ENCODE assay signal across 15 cellular contexts in the genomic region with DNA sequence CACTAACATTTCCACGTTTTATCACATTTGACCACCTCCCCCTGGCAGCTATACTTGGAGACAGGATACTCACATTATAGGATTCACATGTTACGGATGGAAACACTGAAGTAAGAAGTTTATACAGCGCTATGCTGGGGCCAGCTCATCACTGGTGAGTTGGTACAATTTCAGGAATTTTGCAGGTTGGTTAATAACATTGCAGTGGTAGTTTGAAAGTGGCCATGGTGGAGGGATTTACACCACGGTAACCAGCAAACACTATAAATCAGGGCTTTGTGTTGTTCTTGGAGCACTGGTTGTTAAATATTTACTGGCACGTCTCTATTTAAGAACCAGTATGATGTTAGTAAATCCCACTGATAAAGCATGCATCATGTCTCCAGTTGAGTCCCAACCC.
DNase-seq lines count a peak whose midpoint lies in the region; TF ChIP-seq lines count a peak whose summit lies in the region.
"Had no signal": no experiment of that assay in that cellular context is flagged by ENCODE, and none has a peak within 500 bp of the region (broad histone marks: within the 10 kb centered on the region; RNA-seq: fewer than 3 reads in every experiment).

No MANE protein-coding gene starts in this region.

- H3K27me3 Mint-ChIP-seq in glutamatergic neuron (ENCODE audit: unreplicated experiment), result peaks cover 26% of the 10 kb centered on the region
- H3K27me3 Mint-ChIP-seq: CD4-positive, CD25-positive, alpha-beta regulatory T cell had no signal

- peak overlapping the region; percentile 70 for H3K4me3 Mint-ChIP-seq in glutamatergic neuron (ENCODE audit: unreplicated experiment)
- H3K4me3 Mint-ChIP-seq: CD4-positive, CD25-positive, alpha-beta regulatory T cell had no signal

- peaks cover 12% of the 10 kb centered on the region for H3K4me1 ChIP-seq in rectal smooth muscle tissue (ENCODE audit: control insufficient read depth, insufficient read depth, low read length)
- H3K4me1 ChIP-seq: Peyer's patch had no signal

- no peaks in the 10 kb centered on the region for H3K36me3 ChIP-seq in rectal smooth muscle tissue (ENCODE audit: control insufficient read depth, insufficient read depth, low read length)
- H3K36me3 ChIP-seq: Peyer's patch had no signal

- no peak overlapping the region for H3K9ac ChIP-seq in rectal smooth muscle tissue (ENCODE audit: low read length)

- H3K27ac ChIP-seq in rectal smooth muscle tissue (ENCODE audit: low read depth, low read length), result peak overlapping the region; percentile 17
- H3K27ac ChIP-seq: Peyer's patch had no signal

- H3K27me3 ChIP-seq in rectal smooth muscle tissue (ENCODE audit: control insufficient read depth, insufficient read depth, low read length), result no peaks in the 10 kb centered on the region
- H3K27me3 ChIP-seq: Peyer's patch had no signal

- peaks cover 6% of the 10 kb centered on the region for H3K36me3 Mint-ChIP-seq in glutamatergic neuron (ENCODE audit: unreplicated experiment)
- H3K36me3 Mint-ChIP-seq: CD4-positive, CD25-positive, alpha-beta regulatory T cell had no signal

- DNase-seq in AG09309 (ENCODE audit: low read depth), result peak; percentile 10
- peak; percentile 76 for DNase-seq in HK-2 (ENCODE audit: unreplicated experiment)
- no peak for DNase-seq in glutamatergic neuron
- DNase-seq in activated naive CD4-positive, alpha-beta T cell (lab: John Stamatoyannopoulos, UW), result no peak
- no peak for DNase-seq in ecto neural progenitor cell (ENCODE audit: low spot score)
- no peak for DNase-seq in NCI-H1105 treated with DMSO at 0.1 percent for 48 hours (lab: John Stamatoyannopoulos, UW)
- DNase-seq in NCI-H1694 (lab: John Stamatoyannopoulos, UW), result no peak
- DNase-seq: CD4-positive, CD25-positive, alpha-beta regulatory T cell; DMS79; GDM1; NCI-H2029; NCI-H2171 treated with DMSO at 0.1 percent for 48 hours; Peyer's patch; SHP77 treated with DMSO at 0.1 percent for 48 hours had no signal

- no peak overlapping the region for H3K4me3 ChIP-seq in AG09309 (ENCODE audit: control insufficient read depth, low read depth, low read length)
- H3K4me3 ChIP-seq in rectal smooth muscle tissue (ENCODE audit: low read length), result no peak overlapping the region
- H3K4me3 ChIP-seq: Peyer's patch had no signal

- TF ChIP-seq CTCF in AG09309 (IDR thresholded peaks at IDR 0.05; ENCODE audit: control insufficient read depth, insufficient read depth, low read depth, low read length, missing control alignments) (no peak), glutamatergic neuron (IDR thresholded peaks at IDR 0.05; ENCODE audit: partially characterized antibody, unreplicated experiment) (no peak)

- H3K27ac Mint-ChIP-seq in glutamatergic neuron (ENCODE audit: unreplicated experiment), result peak overlapping the region; percentile 94
- H3K27ac Mint-ChIP-seq: CD4-positive, CD25-positive, alpha-beta regulatory T cell had no signal

- peaks cover 53% of the 10 kb centered on the region for H3K4me1 Mint-ChIP-seq in glutamatergic neuron (ENCODE audit: low read depth, unreplicated experiment)
- H3K4me1 Mint-ChIP-seq: CD4-positive, CD25-positive, alpha-beta regulatory T cell had no signal

- H3K9me3 Mint-ChIP-seq in glutamatergic neuron (ENCODE audit: unreplicated experiment), result peaks cover 37% of the 10 kb centered on the region

Comparison
In these comparisons a context has a peak if more than half of its experiments do, and no peak if none do; other contexts are left out.
1. DNase-seq: peak in AG09309 (single experiment) and HK-2 (single experiment); none in glutamatergic neuron (single experiment), activated naive CD4-positive, alpha-beta T cell (0 of 4), ecto neural progenitor cell (single experiment), NCI-H1105 treated with DMSO at 0.1 percent for 48 hours (single experiment) and NCI-H1694 (single experiment).